Comparison of ENCODE assay signal across 8 cellular contexts in the genomic region with DNA sequence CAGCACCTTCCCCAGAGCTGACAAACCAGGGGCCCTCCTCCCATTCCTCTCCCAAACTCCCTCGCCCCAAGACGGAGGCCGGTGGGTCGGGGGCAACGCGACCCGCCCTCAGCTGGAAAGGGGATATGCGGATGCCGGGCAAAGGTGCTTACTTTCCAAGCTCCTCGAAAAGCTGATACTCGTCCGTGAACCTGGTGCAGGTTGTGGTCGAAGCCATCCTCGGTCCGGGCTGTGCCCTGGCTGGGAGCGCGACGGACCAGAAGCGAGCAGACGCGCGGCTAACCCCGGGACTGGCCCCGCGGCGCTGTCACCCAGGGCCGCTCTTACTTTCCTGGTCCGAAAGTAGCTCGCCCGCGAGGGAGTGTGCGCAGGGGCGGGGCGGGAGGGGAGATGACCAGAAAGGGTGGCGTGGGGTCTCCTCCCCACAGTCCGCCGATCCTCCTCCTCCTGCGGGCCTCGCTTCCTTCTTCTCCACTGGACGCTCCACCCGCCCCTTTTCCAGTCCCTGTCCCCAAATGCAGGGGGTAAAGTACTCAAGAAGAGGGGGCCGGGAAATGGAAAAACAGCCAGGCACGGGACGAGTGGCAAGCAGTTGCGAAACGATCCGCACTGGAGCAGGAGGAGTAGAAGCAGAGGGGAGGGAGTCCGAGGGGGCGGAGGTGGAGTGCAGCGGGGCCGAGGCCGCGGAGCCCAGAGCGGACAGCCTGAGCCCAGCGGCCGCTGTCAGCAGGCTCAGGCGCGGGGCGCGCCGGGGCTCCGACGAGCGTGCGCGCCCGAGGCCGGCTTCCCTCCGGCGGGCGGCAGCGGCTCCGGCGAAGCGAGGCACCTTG. TPM values are rescaled to one million over a fixed set of nuclear protein-coding genes. Genes with fewer than 3 reads are reported as not detected.
DNase-seq lines count a peak whose midpoint lies in the region; ATAC-seq and TF ChIP-seq lines count a peak whose summit lies in the region.

No MANE protein-coding gene starts in this region.

- H4K20me1 ChIP-seq in DOHH2 (ENCODE audit: control insufficient read depth, insufficient read depth, low read depth, low read length) (peaks cover 14% of the 10 kb centered on the region; the same call in 1 of the 2 replicates), hepatocyte (ENCODE audit: insufficient read depth, poor library complexity, severe bottlenecking) (peaks cover 12% of the 10 kb centered on the region)

- peak overlapping the region; percentile 82 for H3K9ac ChIP-seq in HUES64 (ENCODE audit: low read depth, low read length)

- H3K79me2 ChIP-seq in DOHH2 (ENCODE audit: control insufficient read depth, low read length) (peaks cover 57% of the 10 kb centered on the region), hepatocyte (peaks cover 48% of the 10 kb centered on the region)

- H3K4me3 ChIP-seq in DOHH2 (ENCODE audit: low read length) (peak overlapping the region; percentile 94), HUES64 (ENCODE audit: low read length) (peak overlapping the region; percentile 71), astrocyte of the cerebellum (ENCODE audit: low read depth, low read length) (peak overlapping the region; percentile 99), hepatocyte (peak overlapping the region; percentile 72)

- H3K9me2 ChIP-seq in DOHH2 (replicated peaks; ENCODE audit: control insufficient read depth, low read length), result no peaks in the 10 kb centered on the region
- no peaks in the 10 kb centered on the region for H3K9me2 ChIP-seq in hepatocyte (replicated peaks; ENCODE audit: insufficient read depth)

- DNase-seq in T follicular helper cell (ENCODE audit: low read depth) (peak; percentile 12), astrocyte of the cerebellum (ENCODE audit: low read depth) (no peak), hepatocyte (ENCODE audit: low spot score) (peak; percentile 89), renal cortical epithelial cell (ENCODE audit: low read depth) (peak; percentile 56), NCI-H2107 (lab: John Stamatoyannopoulos, UW) (no peak)

- H3K9me3 ChIP-seq in DOHH2 (ENCODE audit: control insufficient read depth, insufficient read depth, low read length) (no peaks in the 10 kb centered on the region), HUES64 (ENCODE audit: insufficient read depth, low read depth, low read length) (no peaks in the 10 kb centered on the region), hepatocyte (ENCODE audit: low read depth) (no peaks in the 10 kb centered on the region)

- peaks cover 35% of the 10 kb centered on the region for H3K4me1 ChIP-seq in DOHH2 (ENCODE audit: control insufficient read depth, low read length)
- peaks cover 37% of the 10 kb centered on the region for H3K4me1 ChIP-seq in HUES64 (ENCODE audit: insufficient read depth, low read length)
- peaks cover 35% of the 10 kb centered on the region for H3K4me1 ChIP-seq in hepatocyte (ENCODE audit: insufficient read depth)

- peak overlapping the region; percentile 61 for H2AFZ ChIP-seq in hepatocyte

- peaks cover 6% of the 10 kb centered on the region; the same call in 1 of the 2 replicates for H3F3A ChIP-seq in DOHH2 (ENCODE audit: control insufficient read depth, insufficient read depth)

- peak overlapping the region; percentile 98 for H3K27ac ChIP-seq in DOHH2 (ENCODE audit: low read depth, low read length)
- peak overlapping the region; percentile 94 for H3K27ac ChIP-seq in HUES64 (ENCODE audit: low read depth, low read length)
- H3K27ac ChIP-seq in hepatocyte, result peak overlapping the region; percentile 99

- under 1% methylated on average over 66 of the region's 75 CpGs for WGBS in HUES64
- WGBS in hepatocyte (ENCODE audit: low lambda C conversion rate, missing lambda C conversion rate), result 0% methylated on average over 48 of the region's 75 CpGs

- peak; percentile 17 for ATAC-seq in GM21367 (IDR thresholded peaks at IDR 0.05; ENCODE audit: unreplicated experiment)

- H3K27me3 ChIP-seq in DOHH2 (ENCODE audit: control insufficient read depth, low read length) (no peaks in the 10 kb centered on the region), HUES64 (ENCODE audit: insufficient read depth, low read length) (peaks cover 21% of the 10 kb centered on the region), hepatocyte (no peaks in the 10 kb centered on the region)

- in situ Hi-C loops in astrocyte of the cerebellum (cut with HindIII; ENCODE audit: low sequenced_read_pairs), result no loop called here

- peaks cover 50% of the 10 kb centered on the region for H3K36me3 ChIP-seq in DOHH2 (ENCODE audit: control insufficient read depth, low read length)
- H3K36me3 ChIP-seq in HUES64 (ENCODE audit: insufficient read depth, low read length), result no peaks in the 10 kb centered on the region; the same call in 1 of the 2 replicates
- no peaks in the 10 kb centered on the region for H3K36me3 ChIP-seq in hepatocyte (replicated peaks; ENCODE audit: insufficient read depth, low read depth)

- no peak for TF ChIP-seq CTCF in DOHH2 (IDR thresholded peaks at IDR 0.05; ENCODE audit: low read depth, low read length, poor library complexity, severe bottlenecking)
- TF ChIP-seq CTCF in astrocyte of the cerebellum (IDR thresholded peaks at IDR 0.05; ENCODE audit: low read depth, low read length, missing control alignments), result no peak
- TF ChIP-seq CTCF in hepatocyte (IDR thresholded peaks at IDR 0.05; ENCODE audit: poor library complexity), result no peak

- H3K4me2 ChIP-seq in DOHH2 (ENCODE audit: low read length) (peak overlapping the region; percentile 90), hepatocyte (peak overlapping the region; percentile 93)

RNA-seq across cellular contexts. Expression of a gene that starts 0.5 kb away (rescaled TPM):
- 15.8 TPM for polyA plus RNA-seq in HUES64 (2013, experiment 1 of 2)
- polyA plus RNA-seq in HUES64 (2013, experiment 2 of 2), result 21.6 TPM
- total RNA-seq in hepatocyte (98.2 and 99.1 TPM in 2 replicates), renal cortical epithelial cell (43.6 and 50.1 TPM in 2 replicates)
- 34.7 and 36.8 TPM in 2 replicates for polyA plus RNA-seq in hepatocyte

Comparison
In these comparisons a context has a peak if more than half of its experiments do, and no peak if none do; other contexts are left out.
1. DNase-seq: peak in T follicular helper cell (single experiment), hepatocyte (single experiment) and renal cortical epithelial cell (single experiment); none in astrocyte of the cerebellum (single experiment) and NCI-H2107 (single experiment).
2. Peak in every context shown above with its lines, with median percentiles within 50 percentile points of each other: H3K27ac ChIP-seq and H3K4me3 ChIP-seq.